ENCODE assay signal across 1 cellular context in the genomic region with DNA sequence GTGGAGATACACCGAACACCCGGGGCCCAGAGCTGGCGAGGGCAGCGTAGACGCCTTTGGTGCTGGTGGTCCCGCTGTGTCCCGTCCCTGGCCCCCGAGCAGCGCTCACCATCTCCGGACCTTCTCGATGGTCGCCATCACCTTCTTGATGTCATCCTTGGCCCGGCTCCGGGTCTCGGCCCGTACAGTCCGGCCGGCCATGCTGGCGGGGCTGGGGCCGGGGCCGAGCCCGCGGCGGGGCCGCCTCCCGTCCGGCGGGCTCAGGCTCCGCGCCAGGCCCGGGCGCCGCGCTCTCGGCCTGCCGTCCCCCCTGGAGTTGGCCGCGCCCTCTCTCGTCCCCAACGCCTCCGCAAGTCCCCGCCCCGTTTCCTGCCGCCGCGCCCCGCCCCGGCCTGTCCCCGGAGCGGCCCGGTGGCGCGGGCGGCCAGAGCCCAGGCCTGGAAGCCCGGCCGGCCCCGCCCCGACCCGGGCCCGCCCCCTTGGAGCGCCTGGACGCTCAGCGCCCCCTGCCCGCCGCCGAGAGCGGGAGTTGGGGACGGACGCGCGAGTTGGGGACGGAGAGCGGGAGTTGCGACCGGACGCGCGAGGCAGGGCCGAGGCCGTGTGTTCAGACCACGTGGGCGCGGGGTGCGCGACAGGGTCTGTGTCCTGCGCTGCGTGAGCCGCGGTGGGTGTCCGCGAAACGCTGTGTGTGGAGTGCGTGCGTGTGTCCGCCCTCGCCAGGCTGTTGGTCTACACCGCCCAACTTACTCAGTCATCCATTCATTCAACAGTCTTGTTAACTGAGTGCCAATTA.
TF ChIP-seq lines count a peak whose summit lies in the region.

BCL7C (minus strand) TSS at position 334 of the 796 bp plus-strand sequence; CDS start at position 201, 133 bp downstream.

TF ChIP-seq in K562, 482 proteins besides CTCF, POLR2A, EP300 and RAD21 (continued from another document and continues in another):
- TF ChIP-seq, protein P1, sequence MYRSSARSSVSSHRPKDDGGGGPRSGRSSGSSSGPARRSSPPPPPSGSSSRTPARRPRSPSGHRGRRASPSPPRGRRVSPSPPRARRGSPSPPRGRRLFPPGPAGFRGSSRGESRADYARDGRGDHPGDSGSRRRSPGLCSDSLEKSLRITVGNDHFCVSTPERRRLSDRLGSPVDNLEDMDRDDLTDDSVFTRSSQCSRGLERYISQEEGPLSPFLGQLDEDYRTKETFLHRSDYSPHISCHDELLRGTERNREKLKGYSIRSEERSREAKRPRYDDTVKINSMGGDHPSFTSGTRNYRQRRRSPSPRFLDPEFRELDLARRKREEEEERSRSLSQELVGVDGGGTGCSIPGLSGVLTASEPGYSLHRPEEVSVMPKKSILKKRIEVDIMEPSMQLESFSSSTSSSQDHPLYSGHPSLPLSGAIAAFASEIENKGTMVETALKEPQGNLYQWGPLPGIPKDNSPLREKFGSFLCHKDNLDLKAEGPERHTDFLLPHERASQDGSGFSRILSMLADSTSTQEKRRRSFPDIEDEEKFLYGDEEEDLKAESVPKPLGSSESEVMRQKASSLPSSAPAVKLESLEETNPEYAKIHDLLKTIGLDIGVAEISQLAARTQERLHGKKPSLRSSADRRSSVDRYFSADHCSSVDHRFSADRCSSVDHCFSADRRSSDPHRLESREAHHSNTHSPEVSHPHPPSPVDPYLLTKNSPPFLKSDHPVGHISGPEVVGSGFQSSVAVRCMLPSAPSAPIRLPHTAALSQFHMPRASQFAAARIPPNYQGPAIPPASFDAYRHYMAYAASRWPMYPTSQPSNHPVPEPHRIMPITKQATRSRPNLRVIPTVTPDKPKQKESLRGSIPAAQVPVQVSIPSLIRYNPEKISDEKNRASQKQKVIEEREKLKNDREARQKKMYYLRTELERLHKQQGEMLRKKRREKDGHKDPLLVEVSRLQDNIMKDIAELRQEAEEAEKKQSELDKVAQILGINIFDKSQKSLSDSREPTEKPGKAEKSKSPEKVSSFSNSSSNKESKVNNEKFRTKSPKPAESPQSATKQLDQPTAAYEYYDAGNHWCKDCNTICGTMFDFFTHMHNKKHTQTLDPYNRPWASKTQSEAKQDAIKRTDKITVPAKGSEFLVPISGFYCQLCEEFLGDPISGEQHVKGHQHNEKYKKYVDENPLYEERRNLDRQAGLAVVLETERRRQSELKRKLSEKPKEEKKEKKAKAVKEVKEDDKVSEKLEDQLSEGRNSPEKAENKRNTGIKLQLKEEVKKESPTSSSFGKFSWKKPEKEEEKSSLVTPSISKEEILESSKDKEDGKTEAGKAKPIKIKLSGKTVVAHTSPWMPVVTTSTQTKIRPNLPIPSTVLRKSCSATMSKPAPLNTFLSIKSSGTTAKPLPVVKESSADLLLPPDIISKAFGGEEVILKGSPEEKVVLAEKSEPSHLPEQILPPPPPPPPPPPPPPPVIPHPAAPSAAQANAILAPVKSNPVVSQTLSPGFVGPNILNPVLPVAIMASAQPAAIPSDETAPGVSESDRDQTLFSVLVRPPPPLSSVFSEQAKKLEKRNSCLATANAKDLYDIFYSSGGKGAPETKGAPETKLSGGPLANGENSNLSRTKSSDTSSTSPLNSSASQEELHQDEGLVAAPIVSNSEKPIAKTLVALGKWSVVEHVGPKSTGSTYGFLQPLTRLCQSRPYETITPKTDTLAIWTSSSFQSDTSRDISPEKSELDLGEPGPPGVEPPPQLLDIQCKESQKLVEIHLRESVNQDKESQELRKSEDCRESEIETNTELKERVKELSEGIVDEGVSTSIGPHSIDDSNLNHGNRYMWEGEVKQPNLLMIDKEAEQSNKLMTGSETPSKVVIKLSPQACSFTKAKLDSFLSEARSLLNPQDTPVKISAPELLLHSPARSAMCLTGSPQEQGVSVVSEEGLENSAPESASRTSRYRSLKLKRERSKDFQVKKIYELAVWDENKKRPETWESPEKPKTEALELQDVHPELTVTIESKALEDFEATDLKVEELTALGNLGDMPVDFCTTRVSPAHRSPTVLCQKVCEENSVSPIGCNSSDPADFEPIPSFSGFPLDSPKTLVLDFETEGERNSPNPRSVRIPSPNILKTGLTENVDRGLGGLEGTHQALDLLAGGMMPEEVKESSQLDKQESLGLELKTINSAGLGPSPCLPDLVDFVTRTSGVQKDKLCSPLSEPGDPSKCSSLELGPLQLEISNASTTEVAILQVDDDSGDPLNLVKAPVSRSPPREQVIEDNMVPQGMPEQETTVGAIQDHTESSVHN (IDR thresholded peaks at IDR 0.05; ENCODE audit: borderline replicate concordance in 1 of 2, low read depth in 1 of 2): no peak
- TF ChIP-seq SMARCA4 (IDR thresholded peaks at IDR 0.05): no peak
- TF ChIP-seq GATAD2A (IDR thresholded peaks at IDR 0.05): peak; percentile 91; the same call in 1 of the 2 replicates
- TF ChIP-seq CSDE1 (IDR thresholded peaks at IDR 0.05): no peak; a peak in 1 of 4 replicates
- TF ChIP-seq NUFIP1 (IDR thresholded peaks at IDR 0.05; ENCODE audit: partially characterized antibody): peak; percentile 76
- peak; percentile 84; the same call in 1 of the 2 replicates for TF ChIP-seq ZNF224 (CRISPR knock-in tag; IDR thresholded peaks at IDR 0.05)
- TF ChIP-seq OTX1 (CRISPR knock-in tag; IDR thresholded peaks at IDR 0.05): 0 out of 2 replicates have a peak, but pooled peaks have one; percentile 28
- peak; percentile 99 for TF ChIP-seq HMGXB4 (CRISPR knock-in tag; IDR thresholded peaks at IDR 0.05)
- TF ChIP-seq LCOR (CRISPR knock-in tag; IDR thresholded peaks at IDR 0.05): peak; percentile 98
- no peak for TF ChIP-seq NFXL1 (CRISPR knock-in tag; IDR thresholded peaks at IDR 0.05)
- TF ChIP-seq RUNX1 (IDR thresholded peaks at IDR 0.05; ENCODE audit: low read depth): no peak
- TF ChIP-seq TAF7 (tag; IDR thresholded peaks at IDR 0.05): no peak
- TF ChIP-seq, protein P2, sequence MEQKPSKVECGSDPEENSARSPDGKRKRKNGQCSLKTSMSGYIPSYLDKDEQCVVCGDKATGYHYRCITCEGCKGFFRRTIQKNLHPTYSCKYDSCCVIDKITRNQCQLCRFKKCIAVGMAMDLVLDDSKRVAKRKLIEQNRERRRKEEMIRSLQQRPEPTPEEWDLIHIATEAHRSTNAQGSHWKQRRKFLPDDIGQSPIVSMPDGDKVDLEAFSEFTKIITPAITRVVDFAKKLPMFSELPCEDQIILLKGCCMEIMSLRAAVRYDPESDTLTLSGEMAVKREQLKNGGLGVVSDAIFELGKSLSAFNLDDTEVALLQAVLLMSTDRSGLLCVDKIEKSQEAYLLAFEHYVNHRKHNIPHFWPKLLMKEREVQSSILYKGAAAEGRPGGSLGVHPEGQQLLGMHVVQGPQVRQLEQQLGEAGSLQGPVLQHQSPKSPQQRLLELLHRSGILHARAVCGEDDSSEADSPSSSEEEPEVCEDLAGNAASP (IDR thresholded peaks at IDR 0.05): no peak
- no peak for TF ChIP-seq ETS2 (tag; IDR thresholded peaks at IDR 0.05; ENCODE audit: borderline replicate concordance, poor library complexity, severe bottlenecking)
- peak in 1 of 2 experiments; percentile 52; a peak in 2 of 4 replicates for TF ChIP-seq NONO (IDR thresholded peaks at IDR 0.05; ENCODE audit: low read depth in 2 of 2, low read length in 1 of 2)
- TF ChIP-seq SMARCE1 (IDR thresholded peaks at IDR 0.05): no peak
- TF ChIP-seq SNRNP70 (optimal IDR thresholded peaks at IDR 0.05; ENCODE audit: low read depth, low read length): no peak
- TF ChIP-seq ATF7 (IDR thresholded peaks at IDR 0.05): peak; percentile 32; the same call in 1 of the 2 replicates
- TF ChIP-seq, protein P3, sequence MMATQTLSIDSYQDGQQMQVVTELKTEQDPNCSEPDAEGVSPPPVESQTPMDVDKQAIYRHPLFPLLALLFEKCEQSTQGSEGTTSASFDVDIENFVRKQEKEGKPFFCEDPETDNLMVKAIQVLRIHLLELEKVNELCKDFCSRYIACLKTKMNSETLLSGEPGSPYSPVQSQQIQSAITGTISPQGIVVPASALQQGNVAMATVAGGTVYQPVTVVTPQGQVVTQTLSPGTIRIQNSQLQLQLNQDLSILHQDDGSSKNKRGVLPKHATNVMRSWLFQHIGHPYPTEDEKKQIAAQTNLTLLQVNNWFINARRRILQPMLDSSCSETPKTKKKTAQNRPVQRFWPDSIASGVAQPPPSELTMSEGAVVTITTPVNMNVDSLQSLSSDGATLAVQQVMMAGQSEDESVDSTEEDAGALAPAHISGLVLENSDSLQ (IDR thresholded peaks at IDR 0.05): no peak
- peak; percentile 30 to 64; a peak in 1 of 4 replicates for TF ChIP-seq UBTF (IDR thresholded peaks at IDR 0.05; ENCODE audit: borderline replicate concordance in 1 of 2, low read depth in 2 of 2, low read length in 2 of 2)
- TF ChIP-seq, protein P4, sequence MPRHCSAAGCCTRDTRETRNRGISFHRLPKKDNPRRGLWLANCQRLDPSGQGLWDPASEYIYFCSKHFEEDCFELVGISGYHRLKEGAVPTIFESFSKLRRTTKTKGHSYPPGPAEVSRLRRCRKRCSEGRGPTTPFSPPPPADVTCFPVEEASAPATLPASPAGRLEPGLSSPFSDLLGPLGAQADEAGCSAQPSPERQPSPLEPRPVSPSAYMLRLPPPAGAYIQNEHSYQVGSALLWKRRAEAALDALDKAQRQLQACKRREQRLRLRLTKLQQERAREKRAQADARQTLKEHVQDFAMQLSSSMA (CRISPR knock-in tag; IDR thresholded peaks at IDR 0.05): peak; percentile 80
- TF ChIP-seq DNMT1 (IDR thresholded peaks at IDR 0.05): no peak
- TF ChIP-seq, protein P5, sequence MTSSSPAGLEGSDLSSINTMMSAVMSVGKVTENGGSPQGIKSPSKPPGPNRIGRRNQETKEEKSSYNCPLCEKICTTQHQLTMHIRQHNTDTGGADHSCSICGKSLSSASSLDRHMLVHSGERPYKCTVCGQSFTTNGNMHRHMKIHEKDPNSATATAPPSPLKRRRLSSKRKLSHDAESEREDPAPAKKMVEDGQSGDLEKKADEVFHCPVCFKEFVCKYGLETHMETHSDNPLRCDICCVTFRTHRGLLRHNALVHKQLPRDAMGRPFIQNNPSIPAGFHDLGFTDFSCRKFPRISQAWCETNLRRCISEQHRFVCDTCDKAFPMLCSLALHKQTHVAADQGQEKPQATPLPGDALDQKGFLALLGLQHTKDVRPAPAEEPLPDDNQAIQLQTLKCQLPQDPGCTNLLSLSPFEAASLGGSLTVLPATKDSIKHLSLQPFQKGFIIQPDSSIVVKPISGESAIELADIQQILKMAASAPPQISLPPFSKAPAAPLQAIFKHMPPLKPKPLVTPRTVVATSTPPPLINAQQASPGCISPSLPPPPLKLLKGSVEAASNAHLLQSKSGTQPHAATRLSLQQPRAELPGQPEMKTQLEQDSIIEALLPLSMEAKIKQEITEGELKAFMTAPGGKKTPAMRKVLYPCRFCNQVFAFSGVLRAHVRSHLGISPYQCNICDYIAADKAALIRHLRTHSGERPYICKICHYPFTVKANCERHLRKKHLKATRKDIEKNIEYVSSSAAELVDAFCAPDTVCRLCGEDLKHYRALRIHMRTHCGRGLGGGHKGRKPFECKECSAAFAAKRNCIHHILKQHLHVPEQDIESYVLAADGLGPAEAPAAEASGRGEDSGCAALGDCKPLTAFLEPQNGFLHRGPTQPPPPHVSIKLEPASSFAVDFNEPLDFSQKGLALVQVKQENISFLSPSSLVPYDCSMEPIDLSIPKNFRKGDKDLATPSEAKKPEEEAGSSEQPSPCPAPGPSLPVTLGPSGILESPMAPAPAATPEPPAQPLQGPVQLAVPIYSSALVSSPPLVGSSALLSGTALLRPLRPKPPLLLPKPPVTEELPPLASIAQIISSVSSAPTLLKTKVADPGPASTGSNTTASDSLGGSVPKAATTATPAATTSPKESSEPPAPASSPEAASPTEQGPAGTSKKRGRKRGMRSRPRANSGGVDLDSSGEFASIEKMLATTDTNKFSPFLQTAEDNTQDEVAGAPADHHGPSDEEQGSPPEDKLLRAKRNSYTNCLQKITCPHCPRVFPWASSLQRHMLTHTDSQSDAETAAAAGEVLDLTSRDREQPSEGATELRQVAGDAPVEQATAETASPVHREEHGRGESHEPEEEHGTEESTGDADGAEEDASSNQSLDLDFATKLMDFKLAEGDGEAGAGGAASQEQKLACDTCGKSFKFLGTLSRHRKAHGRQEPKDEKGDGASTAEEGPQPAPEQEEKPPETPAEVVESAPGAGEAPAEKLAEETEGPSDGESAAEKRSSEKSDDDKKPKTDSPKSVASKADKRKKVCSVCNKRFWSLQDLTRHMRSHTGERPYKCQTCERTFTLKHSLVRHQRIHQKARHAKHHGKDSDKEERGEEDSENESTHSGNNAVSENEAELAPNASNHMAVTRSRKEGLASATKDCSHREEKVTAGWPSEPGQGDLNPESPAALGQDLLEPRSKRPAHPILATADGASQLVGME (CRISPR knock-in tag; IDR thresholded peaks at IDR 0.05): peak; percentile 21; the same call in 1 of the 2 replicates
- TF ChIP-seq POLR2B (IDR thresholded peaks at IDR 0.05; ENCODE audit: low read depth, partially characterized antibody): peak; percentile 28
